Comparison of ENCODE assay signal across 14 cellular contexts in genomic region chrX:96407501-96407900, GRCh38.
DNase-seq lines count a peak whose midpoint lies in the region; ATAC-seq and TF ChIP-seq lines count a peak whose summit lies in the region.
"Had no signal": no experiment of that assay in that cellular context is flagged by ENCODE, and none has a peak within 500 bp of the region (broad histone marks: within the 10 kb centered on the region; RNA-seq: fewer than 3 reads in every experiment).

No MANE protein-coding gene starts in this region.

- POLR2A ChIA-PET in RWPE1 (lab: Yijun Ruan, JAX; ENCODE audit: low non-redundant PET), result no interaction called here

- DNase-seq in Caki2 (ENCODE audit: low read depth) (peak; percentile 8), RWPE1 (ENCODE audit: low spot score) (peak; percentile 3), fibroblast of villous mesenchyme (ENCODE audit: low read depth) (peak; percentile 76), sciatic nerve (ENCODE audit: low spot score) (no peak), NOMO-1 treated with dmso at 0.1 percent for 144 hours (lab: John Stamatoyannopoulos, UW; ENCODE audit: unreplicated experiment) (no peak), progenitor cell of endocrine pancreas (ENCODE audit: low spot score, unreplicated experiment) (no peak), NCI-H748 treated with DMSO at 0.1 percent for 48 hours (lab: John Stamatoyannopoulos, UW) (no peak), NOMO-1 (lab: John Stamatoyannopoulos, UW; ENCODE audit: unreplicated experiment in 2 of 2) (no peak)
- DNase-seq: activated CD4-positive, alpha-beta memory T cell treated with anti-CD3 and anti-CD28 coated beads for 36 hours; caudate nucleus; DMS153; NCI-H2081; nucleus accumbens had no signal

- no peak overlapping the region for H3K4me3 ChIP-seq in fibroblast of villous mesenchyme (ENCODE audit: low read depth, low read length)

- CTCF ChIA-PET in RWPE1 (lab: Yijun Ruan, JAX), result no interaction called here

- no peak overlapping the region for H3K27ac Mint-ChIP-seq in progenitor cell of endocrine pancreas
- H3K27ac Mint-ChIP-seq: activated CD4-positive, alpha-beta memory T cell treated with anti-CD3 and anti-CD28 coated beads for 36 hours had no signal

- peak; percentile 96 for ATAC-seq in sciatic nerve

- intact Hi-C loops in sciatic nerve (cut with DNase I), result no loop called here

- H3K27me3 Mint-ChIP-seq in progenitor cell of endocrine pancreas, result no peaks in the 10 kb centered on the region

- no peak overlapping the region for H3K27ac ChIP-seq in RWPE1
- H3K27ac ChIP-seq: HL-60 had no signal

- H3K36me3 Mint-ChIP-seq in progenitor cell of endocrine pancreas (ENCODE audit: insufficient read depth), result no peaks in the 10 kb centered on the region
- H3K36me3 Mint-ChIP-seq: activated CD4-positive, alpha-beta memory T cell treated with anti-CD3 and anti-CD28 coated beads for 36 hours had no signal

- in situ Hi-C loops in Caki2 (cut with HindIII; ENCODE audit: low pct_unique_long_range_greater_than_20kb, low sequenced_read_pairs), result no loop called here

- no peak overlapping the region for H3K4me3 Mint-ChIP-seq in progenitor cell of endocrine pancreas (ENCODE audit: low read depth)
- H3K4me3 Mint-ChIP-seq: activated CD4-positive, alpha-beta memory T cell treated with anti-CD3 and anti-CD28 coated beads for 36 hours had no signal

- TF ChIP-seq CTCF in RWPE1 (conservative IDR thresholded peaks at IDR 0.05; ENCODE audit: low read depth), result no peak
- no peak for TF ChIP-seq CTCF in fibroblast of villous mesenchyme (IDR thresholded peaks at IDR 0.05; ENCODE audit: insufficient read depth, low read depth, low read length)
- TF ChIP-seq CTCF in progenitor cell of endocrine pancreas (IDR thresholded peaks at IDR 0.05; ENCODE audit: unreplicated experiment), result no peak

- H3K9me3 Mint-ChIP-seq in progenitor cell of endocrine pancreas (ENCODE audit: low read depth), result no peaks in the 10 kb centered on the region
- H3K9me3 Mint-ChIP-seq: activated CD4-positive, alpha-beta memory T cell treated with anti-CD3 and anti-CD28 coated beads for 36 hours had no signal

- H3K4me1 Mint-ChIP-seq in progenitor cell of endocrine pancreas (ENCODE audit: low read depth), result peaks cover 17% of the 10 kb centered on the region

Comparison
In these comparisons a context has a peak if more than half of its experiments do, and no peak if none do; other contexts are left out.
1. DNase-seq: peak in Caki2 (single experiment), RWPE1 (single experiment) and fibroblast of villous mesenchyme (single experiment); none in sciatic nerve (single experiment), NOMO-1 treated with dmso at 0.1 percent for 144 hours (single experiment), progenitor cell of endocrine pancreas (single experiment), NCI-H748 treated with DMSO at 0.1 percent for 48 hours (single experiment) and NOMO-1 (0 of 2).